In the genomic region with DNA sequence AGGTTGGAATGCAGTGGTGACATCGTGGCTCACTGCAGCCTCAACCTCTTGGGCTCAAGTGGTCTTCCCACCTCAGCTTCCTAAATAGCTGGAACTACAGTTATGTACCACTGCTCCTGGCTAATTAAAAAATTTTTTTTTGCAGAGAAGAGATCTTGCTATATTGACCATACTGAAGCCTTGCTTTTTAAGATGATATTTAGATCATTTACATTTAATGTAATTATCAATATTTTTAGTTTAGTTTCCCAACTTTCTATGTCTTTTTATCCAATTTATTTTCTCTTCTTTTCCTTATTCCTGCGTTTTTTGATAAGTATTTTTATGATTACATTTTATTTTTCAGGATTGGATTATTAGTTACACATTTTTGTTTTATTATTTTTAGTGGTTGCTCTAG, we compare ENCODE assay signal across 7 cellular contexts.
"Had no signal": no experiment of that assay in that cellular context is flagged by ENCODE, and none has a peak within 500 bp of the region (broad histone marks: within the 10 kb centered on the region; RNA-seq: fewer than 3 reads in every experiment).

No MANE protein-coding gene starts in this region.

- DNase-seq: GDM1, GF-D8 had no signal

- H3K4me3 ChIP-seq: GM12878 had no signal

- FAIRE-seq: GM12878, GM12891, GM12892, GM18507, GM19239 had no signal

- ATAC-seq: GM12878 had no signal
